ENCODE assay signal across 1 cellular context in genomic region chr7:85103352-85103751, GRCh38.
TF ChIP-seq lines count a peak whose summit lies in the region.

No MANE protein-coding gene starts in this region.

TF ChIP-seq in GM23338, 12 proteins besides CTCF, POLR2A, EP300 and RAD21 (continued from another document):
- TF ChIP-seq ZNF462 (CRISPR knock-in tag; IDR thresholded peaks at IDR 0.05) (no peak), ZNF331 (CRISPR knock-in tag; IDR thresholded peaks at IDR 0.05; ENCODE audit: low read depth) (no peak)
